In genomic region chr11:7577226-7577882, GRCh38 we compare ENCODE assay signal across 8 cellular contexts.
DNase-seq lines count a peak whose midpoint lies in the region; ATAC-seq, FAIRE-seq and TF ChIP-seq lines count a peak whose summit lies in the region.

No MANE protein-coding gene starts in this region.

- H3K4me2 ChIP-seq in GM12878 (ENCODE audit: control insufficient read depth, insufficient read depth), result peak overlapping the region; percentile 57; the same call in 1 of the 2 replicates
- peak overlapping the region; percentile 85 for H3K4me2 ChIP-seq in smooth muscle cell

- H3K36me3 ChIP-seq in GM12878 (ENCODE audit: control insufficient read depth in 2 of 2, insufficient read depth in 2 of 2, low read length in 1 of 2), result peaks cover 6 to 8% of the 10 kb centered on the region in 2 experiments; a peak in 2 of 4 replicates
- no peaks in the 10 kb centered on the region for H3K36me3 ChIP-seq in smooth muscle cell (ENCODE audit: low read depth)

- 88% methylated on average over 10 of the region's 11 CpGs for whole genome bisulfite sequencing in GM12878 (ENCODE audit: insufficient coverage, insufficient replicate concordance, low lambda C conversion rate, missing lambda C conversion rate)
- WGBS in smooth muscle cell (ENCODE audit: low lambda C conversion rate), result 15% methylated on average over 11 of the region's 11 CpGs

- intact Hi-C loops in GM12878 (cut with micrococcal nuclease; ENCODE audit: unreplicated experiment), result loop anchor here (5.0 kb wide), 1 partner anchor 90 kb away; no protein-coding TSS in a partner anchor

- no peak overlapping the region for H2AFZ ChIP-seq in GM12878 (ENCODE audit: control insufficient read depth, low read depth, low read length)
- H2AFZ ChIP-seq in smooth muscle cell (ENCODE audit: low read depth), result peak overlapping the region; percentile 81

- H3K9ac ChIP-seq in GM12878 (ENCODE audit: control insufficient read depth, insufficient read depth, low read length), result no peak overlapping the region
- H3K9ac ChIP-seq in smooth muscle cell (ENCODE audit: low read depth), result peak overlapping the region; percentile 33

- H4K20me1 ChIP-seq in GM12878 (ENCODE audit: control insufficient read depth, insufficient read depth), result 0 out of 2 replicates have a peak, but pooled peaks cover 2% of the 10 kb centered on the region
- H4K20me1 ChIP-seq in smooth muscle cell (ENCODE audit: low read depth), result no peaks in the 10 kb centered on the region

- peaks cover 41% of the 10 kb centered on the region for H3K4me1 ChIP-seq in GM12878 (ENCODE audit: control insufficient read depth, insufficient read depth, low read length)
- H3K4me1 ChIP-seq in smooth muscle cell (ENCODE audit: low read depth), result peaks cover 51% of the 10 kb centered on the region

- no peak for DNase-seq in HFF-Myc (ENCODE audit: extremely low read depth, low read depth)
- DNase-seq in GM12878 (ENCODE audit: low read depth, low spot score), result no peak
- DNase-seq in smooth muscle cell (lab: John Stamatoyannopoulos, UW; ENCODE audit: unreplicated experiment), result no peak
- DNase-seq in NCI-H446 treated with DMSO at 0.1 percent for 48 hours (lab: John Stamatoyannopoulos, UW), result no peak
- DNase-seq in SHP77 treated with DMSO at 0.1 percent for 48 hours (lab: John Stamatoyannopoulos, UW), result no peak
- no peak for DNase-seq in NOMO-1 (lab: John Stamatoyannopoulos, UW; ENCODE audit: unreplicated experiment in 2 of 2)
- no peak for DNase-seq in D721Med (ENCODE audit: insufficient read length, low spot score)

- ATAC-seq in GM12878, result no peak

- TF ChIP-seq POLR2A in GM12878 (IDR thresholded peaks at IDR 0.05; ENCODE audit: low read depth, low read length), result no peak

- H3K79me2 ChIP-seq in GM12878 (ENCODE audit: control insufficient read depth, insufficient read depth, low read length) (peaks cover 2% of the 10 kb centered on the region), smooth muscle cell (ENCODE audit: low read depth) (peaks cover 7% of the 10 kb centered on the region)

- FAIRE-seq in GM12878 (lab: Jason Lieb, UNC) (no peak), D721Med (lab: Jason Lieb, UNC) (no peak)

- TF ChIP-seq RAD21 in GM12878 (IDR thresholded peaks at IDR 0.05; ENCODE audit: insufficient read depth, low read depth, low read length), result no peak

- H3K4me3 ChIP-seq in HFF-Myc (replicated peaks; ENCODE audit: low read depth, low read length) (peak overlapping the region; percentile 50), GM12878 (no peak overlapping the region), smooth muscle cell (peak overlapping the region; percentile 39)

- BruUV-seq in GM12878 (replicated peaks; lab: Mats Ljungman, UMichigan), result no TSS peak

- TF ChIP-seq EP300 in GM12878 (IDR thresholded peaks at IDR 0.05; ENCODE audit: borderline replicate concordance in 1 of 2, control insufficient read depth in 1 of 2, low read depth in 2 of 2, low read length in 2 of 2), result no peak

- H3K27me3 ChIP-seq in GM12878 (replicated peaks in 1 of 2; ENCODE audit: control insufficient read depth in 2 of 2, insufficient read depth in 2 of 2, low read length in 1 of 2), result no peaks in the 10 kb centered on the region
- no peaks in the 10 kb centered on the region for H3K27me3 ChIP-seq in layer of hippocampus (ENCODE audit: control insufficient read depth, insufficient read depth, low read length)
- H3K27me3 ChIP-seq in smooth muscle cell (ENCODE audit: low read depth), result no peaks in the 10 kb centered on the region

- CTCF ChIA-PET in GM12878 (lab: Yijun Ruan, JAX), result interaction anchor here (1.3 kb wide), 1 partner anchor 62 kb away, joined by 3 read pairs; no protein-coding TSS in a partner anchor

- 0 out of 2 replicates have a peak overlapping the region, but pooled peaks have one; percentile 14 for H3K27ac ChIP-seq in GM12878 (ENCODE audit: control insufficient read depth, insufficient read depth)
- H3K27ac ChIP-seq in layer of hippocampus (ENCODE audit: low read depth, low read length), result peak overlapping the region; percentile 97
- H3K27ac ChIP-seq in smooth muscle cell (ENCODE audit: low read depth), result peak overlapping the region; percentile 76

- no peaks in the 10 kb centered on the region for H3K9me3 ChIP-seq in GM12878 (replicated peaks; ENCODE audit: control insufficient read depth, insufficient read depth, low read length)
- H3K9me3 ChIP-seq in smooth muscle cell (replicated peaks; ENCODE audit: low read depth), result no peaks in the 10 kb centered on the region

- POLR2A ChIA-PET in GM12878 (lab: Charles Lee), result interaction anchor here (1.3 kb wide), 1 partner anchor 17 kb away, joined by 5 read pairs; no protein-coding TSS in a partner anchor

- peaks cover 21% of the 10 kb centered on the region for H3F3A ChIP-seq in smooth muscle cell (ENCODE audit: low read depth)

- SMC1A ChIA-PET in GM12878 (lab: Charles Lee; ENCODE audit: uncharacterized antibody, unreplicated experiment), result interaction anchor here (1.1 to 1.3 kb wide), 4 partner anchors 12 to 89 kb away, joined by 3 to 6 read pairs (median 4); no protein-coding TSS in a partner anchor

- TF ChIP-seq CTCF in HFF-Myc (IDR thresholded peaks at IDR 0.05; ENCODE audit: low read depth, low read length, missing control alignments) (no peak), GM12878 (IDR thresholded peaks at IDR 0.05 in 2 of 3, conservative IDR thresholded peaks at IDR 0.05 in 1 of 3; ENCODE audit: control insufficient read depth in 2 of 3, extremely low read depth in 1 of 3, insufficient read depth in 1 of 3, low read depth in 3 of 3, low read length in 3 of 3) (no peak), smooth muscle cell (IDR thresholded peaks at IDR 0.05; ENCODE audit: borderline replicate concordance, insufficient read depth, poor library complexity, severe bottlenecking) (no peak), D721Med (IDR thresholded peaks at IDR 0.05; ENCODE audit: insufficient read depth, missing control alignments) (no peak)

- in situ Hi-C loops in GM12878 (cut with MboI), result no loop called here

- RAD21 ChIA-PET in GM12878 (lab: Charles Lee; ENCODE audit: unreplicated experiment), result interaction anchor here (0.9 to 2.0 kb wide), 4 partner anchors 17 to 117 kb away, joined by 3 to 11 read pairs (median 4); no protein-coding TSS in a partner anchor

TF ChIP-seq in GM12878, 131 proteins besides CTCF, POLR2A, EP300 and RAD21:
- no peak for TF ChIP-seq MEF2A (IDR thresholded peaks at IDR 0.05; ENCODE audit: insufficient read depth, low read depth, low read length)
- TF ChIP-seq HDGF (IDR thresholded peaks at IDR 0.05), result no peak
- TF ChIP-seq, protein P1, sequence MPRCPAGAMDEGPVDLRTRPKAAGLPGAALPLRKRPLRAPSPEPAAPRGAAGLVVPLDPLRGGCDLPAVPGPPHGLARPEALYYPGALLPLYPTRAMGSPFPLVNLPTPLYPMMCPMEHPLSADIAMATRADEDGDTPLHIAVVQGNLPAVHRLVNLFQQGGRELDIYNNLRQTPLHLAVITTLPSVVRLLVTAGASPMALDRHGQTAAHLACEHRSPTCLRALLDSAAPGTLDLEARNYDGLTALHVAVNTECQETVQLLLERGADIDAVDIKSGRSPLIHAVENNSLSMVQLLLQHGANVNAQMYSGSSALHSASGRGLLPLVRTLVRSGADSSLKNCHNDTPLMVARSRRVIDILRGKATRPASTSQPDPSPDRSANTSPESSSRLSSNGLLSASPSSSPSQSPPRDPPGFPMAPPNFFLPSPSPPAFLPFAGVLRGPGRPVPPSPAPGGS (IDR thresholded peaks at IDR 0.05; ENCODE audit: borderline replicate concordance, insufficient read depth, low read depth, low read length, poor library complexity, severe bottlenecking), result peak; percentile 31
- no peak for TF ChIP-seq ZNF274 (IDR thresholded peaks at IDR 0.05; ENCODE audit: insufficient read depth, insufficient read length)
- TF ChIP-seq NBN (IDR thresholded peaks at IDR 0.05), result no peak
TF ChIP-seq in GM12878: peak in this region for 1.

Comparison
In these comparisons a context has a peak if more than half of its experiments do, and no peak if none do; other contexts are left out.
1. H3K27ac ChIP-seq: peak in every context shown above with its lines; median percentile 97 in layer of hippocampus; 76 in smooth muscle cell; 14 in GM12878.